17 cellular contexts compared by ENCODE assay signal in genomic region chr10:49740346-49741107, GRCh38. TPM values are rescaled to one million over a fixed set of nuclear protein-coding genes. Genes with fewer than 3 reads are reported as not detected.
DNase-seq lines count a peak whose midpoint lies in the region; ATAC-seq and TF ChIP-seq lines count a peak whose summit lies in the region.
"Had no signal": no experiment of that assay in that cellular context is flagged by ENCODE, and none has a peak within 500 bp of the region (broad histone marks: within the 10 kb centered on the region; RNA-seq: fewer than 3 reads in every experiment).

No MANE protein-coding gene starts in this region.

- H3K4me1 Mint-ChIP-seq in activated CD8-positive, alpha-beta memory T cell treated with anti-CD3 and anti-CD28 coated beads, Interleukin-2, amount 10 ng/mL, durations not matched to agents 7 days and 5 days, result no peaks in the 10 kb centered on the region
- H3K4me1 Mint-ChIP-seq: CD14-positive monocyte had no signal

- H3K4me1 ChIP-seq in RWPE2 (ENCODE audit: insufficient read depth, poor library complexity, severe bottlenecking), result no peaks in the 10 kb centered on the region
- no peaks in the 10 kb centered on the region for H3K4me1 ChIP-seq in foreskin keratinocyte
- H3K4me1 ChIP-seq: A549 had no signal

- H3K27ac Mint-ChIP-seq in activated CD8-positive, alpha-beta memory T cell treated with anti-CD3 and anti-CD28 coated beads, Interleukin-2, amount 10 ng/mL, durations not matched to agents 7 days and 5 days, result no peak overlapping the region

- H3K27ac ChIP-seq in RWPE2 (ENCODE audit: poor library complexity, severe bottlenecking), result no peak overlapping the region
- H3K27ac ChIP-seq in foreskin keratinocyte, result no peak overlapping the region
- H3K27ac ChIP-seq: A549 had no signal

- no peaks in the 10 kb centered on the region for H3K9me3 ChIP-seq in RWPE2 (ENCODE audit: severe bottlenecking)
- H3K9me3 ChIP-seq: A549, Caco-2 had no signal

- no peak for DNase-seq in activated CD8-positive, alpha-beta memory T cell treated with anti-CD3 and anti-CD28 coated beads, Interleukin-2, amount 10 ng/mL, durations not matched to agents 7 days and 5 days
- DNase-seq in activated CD8-positive, alpha-beta memory T cell treated with anti-CD3 and anti-CD28 coated beads, Interleukin-2, amount 50 U/mL, for 4 hours, result no peak
- DNase-seq in RWPE2 (ENCODE audit: low spot score) (no peak), foreskin keratinocyte (no peak), left ventricle myocardium superior (no peak)
- no peak for DNase-seq in central memory CD4-positive, alpha-beta T cell
- no peak for DNase-seq in activated CD4-positive, CD25-positive, alpha-beta regulatory T cell (lab: John Stamatoyannopoulos, UW)
- DNase-seq in stimulated activated CD4-positive, alpha-beta T cell treated with anti-CD3 and anti-CD28 coated beads, Interleukin-2, amount 100 ng/mL, for 24 hours, result no peak
- DNase-seq: Karpas-422, MM.1S, NCI-H1105, NCI-H187, NCI-H2171 treated with DMSO at 0.1 percent for 48 hours, Right ventricle myocardium superior had no signal

- H3K27me3 ChIP-seq in RWPE2 (ENCODE audit: insufficient read depth, poor library complexity, severe bottlenecking) (no peaks in the 10 kb centered on the region), foreskin keratinocyte (no peaks in the 10 kb centered on the region)

- intact Hi-C loops in left ventricle myocardium superior (cut with micrococcal nuclease), result no loop called here

- peak; percentile 8 for ATAC-seq in activated CD8-positive, alpha-beta memory T cell treated with anti-CD3 and anti-CD28 coated beads, Interleukin-2, amount 10 ng/mL, durations not matched to agents 7 days and 5 days
- ATAC-seq in RWPE2 (ENCODE audit: low read depth) (0 out of 3 replicates have a peak, but pooled peaks have one; percentile 10), foreskin keratinocyte (peak; percentile 2), left ventricle myocardium superior (no peak)

- H3K36me3 ChIP-seq in RWPE2 (ENCODE audit: low read depth), result no peaks in the 10 kb centered on the region

- H3K4me3 ChIP-seq in RWPE2 (ENCODE audit: severe bottlenecking), result no peak overlapping the region
- H3K4me3 ChIP-seq: A549 had no signal

- H3K36me3 Mint-ChIP-seq in activated CD8-positive, alpha-beta memory T cell treated with anti-CD3 and anti-CD28 coated beads, Interleukin-2, amount 10 ng/mL, durations not matched to agents 7 days and 5 days, result no peaks in the 10 kb centered on the region
- H3K36me3 Mint-ChIP-seq: CD14-positive monocyte had no signal

- H3K9me3 Mint-ChIP-seq in activated CD8-positive, alpha-beta memory T cell treated with anti-CD3 and anti-CD28 coated beads, Interleukin-2, amount 10 ng/mL, durations not matched to agents 7 days and 5 days (ENCODE audit: low read depth), result peaks cover 3% of the 10 kb centered on the region

- TF ChIP-seq CTCF in RWPE2 (IDR thresholded peaks at IDR 0.05; ENCODE audit: poor library complexity, severe bottlenecking) (no peak), foreskin keratinocyte (conservative IDR thresholded peaks at IDR 0.05) (no peak)

- H3K4me3 Mint-ChIP-seq in activated CD8-positive, alpha-beta memory T cell treated with anti-CD3 and anti-CD28 coated beads, Interleukin-2, amount 10 ng/mL, durations not matched to agents 7 days and 5 days, result no peak overlapping the region
- H3K4me3 Mint-ChIP-seq: CD14-positive monocyte had no signal

- CTCF ChIA-PET in activated CD8-positive, alpha-beta memory T cell treated with anti-CD3 and anti-CD28 coated beads, Interleukin-2, amount 10 ng/mL, durations not matched to agents 7 days and 5 days (lab: Charles Lee), result no interaction called here

- no peaks in the 10 kb centered on the region for H3K27me3 Mint-ChIP-seq in activated CD8-positive, alpha-beta memory T cell treated with anti-CD3 and anti-CD28 coated beads, Interleukin-2, amount 10 ng/mL, durations not matched to agents 7 days and 5 days

RNA-seq across cellular contexts. Expression of gene OGDHL, which starts 21.6 kb away (rescaled TPM):
- total RNA-seq in activated CD8-positive, alpha-beta memory T cell treated with anti-CD3 and anti-CD28 coated beads, Interleukin-2, amount 10 ng/mL, durations not matched to agents 7 days and 5 days, result under 1 TPM; 0.09 to 0.35 TPM
- 0.27 and 0.28 TPM in 2 replicates for total RNA-seq in foreskin keratinocyte
- polyA plus RNA-seq in foreskin keratinocyte, result 0.16 and 0.19 TPM in 2 replicates
- total RNA-seq in left ventricle myocardium superior, result 4.1 TPM
- polyA plus RNA-seq: CD14-positive monocyte had no signal
